In the genomic region with DNA sequence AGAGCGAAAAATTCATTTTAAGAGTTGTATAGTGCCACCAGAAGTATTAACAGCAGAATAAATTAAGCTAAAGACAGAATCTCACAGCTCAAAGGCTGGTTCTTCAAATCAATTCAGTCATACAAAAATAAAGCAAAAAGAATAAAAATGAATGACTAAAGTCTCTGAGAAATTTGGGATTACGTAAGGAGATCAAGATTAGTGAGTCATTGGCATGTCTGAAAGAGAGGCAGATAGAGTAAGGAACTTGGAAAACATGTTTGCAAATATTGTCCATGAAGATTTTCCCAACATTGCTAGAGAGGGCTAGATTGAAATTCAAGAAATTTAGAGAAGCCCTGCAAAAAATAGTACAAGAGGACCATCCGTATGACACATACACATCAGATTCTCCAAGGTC, we compare ENCODE assay signal across 18 cellular contexts.
"Had no signal": no experiment of that assay in that cellular context is flagged by ENCODE, and none has a peak within 500 bp of the region (broad histone marks: within the 10 kb centered on the region; RNA-seq: fewer than 3 reads in every experiment).

No MANE protein-coding gene starts in this region.

- ATAC-seq: gastroesophageal sphincter; left lobe of liver; naive thymus-derived CD4-positive, alpha-beta T cell had no signal

- DNase-seq: activated CD4-positive, CD25-positive, alpha-beta regulatory T cell treated with anti-CD3 and anti-CD28 coated beads, Interleukin-2, amount 50 U/mL, for 72 hours; activated naive CD4-positive, alpha-beta T cell treated with anti-CD3 and anti-CD28 coated beads, Interleukin-2, amount 10 ng/mL, durations not matched to agents 7 days and 5 days; activated T-cell treated with anti-CD3 and anti-CD28 coated beads for 4 hours; cortex of kidney; effector CD4-positive, alpha-beta T cell; mammary epithelial cell; naive thymus-derived CD4-positive, alpha-beta T cell; stimulated activated CD4-positive, alpha-beta T cell treated with anti-CD3 and anti-CD28 coated beads, Interleukin-15, amount 100 ng/mL, for 24 hours; stimulated activated CD4-positive, alpha-beta T cell treated with anti-CD3 and anti-CD28 coated beads, Interleukin-4, amount 100 ng/mL, for 1 hour; stimulated activated naive CD4-positive, alpha-beta T cell treated with Interleukin-2 at 50 U/mL for 16 hours; substantia nigra; SW 1271; transverse colon had no signal

- H3K4me3 Mint-ChIP-seq: activated naive CD4-positive, alpha-beta T cell treated with anti-CD3 and anti-CD28 coated beads, Interleukin-2, amount 10 ng/mL, durations not matched to agents 7 days and 5 days; central memory CD8-positive, alpha-beta T cell; naive thymus-derived CD4-positive, alpha-beta T cell; T-helper 2 cell treated with Interferon-gamma antibody and Interleukin-4, amounts not matched to agents 5 μg/mL and 100 μg/mL, for 36 hours had no signal

- H3K27ac ChIP-seq: gastroesophageal sphincter, transverse colon, vagina had no signal

- H3K27me3 Mint-ChIP-seq: activated naive CD4-positive, alpha-beta T cell treated with anti-CD3 and anti-CD28 coated beads, Interleukin-2, amount 10 ng/mL, durations not matched to agents 7 days and 5 days; central memory CD8-positive, alpha-beta T cell; naive thymus-derived CD4-positive, alpha-beta T cell had no signal

- H3K36me3 Mint-ChIP-seq: activated naive CD4-positive, alpha-beta T cell treated with anti-CD3 and anti-CD28 coated beads, Interleukin-2, amount 10 ng/mL, durations not matched to agents 7 days and 5 days; naive thymus-derived CD4-positive, alpha-beta T cell had no signal

- H3K4me3 ChIP-seq: gastroesophageal sphincter, transverse colon, vagina had no signal

- H3K27ac Mint-ChIP-seq: activated naive CD4-positive, alpha-beta T cell treated with anti-CD3 and anti-CD28 coated beads, Interleukin-2, amount 10 ng/mL, durations not matched to agents 7 days and 5 days; naive thymus-derived CD4-positive, alpha-beta T cell; T-helper 2 cell treated with Interferon-gamma antibody and Interleukin-4, amounts not matched to agents 5 μg/mL and 100 μg/mL, for 36 hours had no signal

- H3K4me1 Mint-ChIP-seq: activated naive CD4-positive, alpha-beta T cell treated with anti-CD3 and anti-CD28 coated beads, Interleukin-2, amount 10 ng/mL, durations not matched to agents 7 days and 5 days; central memory CD8-positive, alpha-beta T cell; naive thymus-derived CD4-positive, alpha-beta T cell had no signal
